7 cellular contexts compared by ENCODE assay signal in genomic region chr1:172745014-172745413, GRCh38.
A peak's percentile ranks its signal among the peaks of the same experiment; 100 is the strongest.
DNase-seq lines count a peak whose midpoint lies in the region; ATAC-seq and TF ChIP-seq lines count a peak whose summit lies in the region.

No MANE protein-coding gene starts in this region.

- H4K20me1 ChIP-seq in DOHH2 (ENCODE audit: control insufficient read depth, insufficient read depth, low read depth, low read length), result no peaks in the 10 kb centered on the region

- H3K9me3 ChIP-seq in DOHH2 (ENCODE audit: control insufficient read depth, insufficient read depth, low read length), result no peaks in the 10 kb centered on the region

- no peaks in the 10 kb centered on the region for H3K36me3 ChIP-seq in DOHH2 (ENCODE audit: control insufficient read depth, low read length)

- no peaks in the 10 kb centered on the region for H3K27me3 ChIP-seq in DOHH2 (ENCODE audit: control insufficient read depth, low read length)

- H3K4me2 ChIP-seq in DOHH2 (ENCODE audit: low read length), result peak overlapping the region; percentile 27; the same call in 1 of the 2 replicates

- peaks cover 27% of the 10 kb centered on the region for H3K4me1 ChIP-seq in DOHH2 (ENCODE audit: control insufficient read depth, low read length)

- ATAC-seq in GM19035 (IDR thresholded peaks at IDR 0.05; ENCODE audit: unreplicated experiment) (peak; percentile 42), HG03103 (IDR thresholded peaks at IDR 0.05; ENCODE audit: low read depth, unreplicated experiment) (peak; percentile 58)

- peak; percentile 81 for TF ChIP-seq CTCF in DOHH2 (IDR thresholded peaks at IDR 0.05; ENCODE audit: low read depth, low read length, poor library complexity, severe bottlenecking)

- H3K9me2 ChIP-seq in DOHH2 (replicated peaks; ENCODE audit: control insufficient read depth, low read length), result no peaks in the 10 kb centered on the region

- H3K27ac ChIP-seq in DOHH2 (ENCODE audit: low read depth, low read length), result no peak overlapping the region

- peaks cover 3% of the 10 kb centered on the region; the same call in 1 of the 2 replicates for H3F3A ChIP-seq in DOHH2 (ENCODE audit: control insufficient read depth, insufficient read depth)

- peak; percentile 76 for DNase-seq in NOMO-1 treated with DMSO at 0.1 percent for 48 hours (lab: John Stamatoyannopoulos, UW; ENCODE audit: unreplicated experiment)
- DNase-seq in amniotic stem cell (lab: John Stamatoyannopoulos, UW), result peak; percentile 39
- DNase-seq in iPS-NIHi7 (ENCODE audit: extremely low spot score), result peak; percentile 50
- peak in 2 of 3 donors; percentile 12 to 41 for DNase-seq in stimulated activated CD4-positive, alpha-beta T cell treated with anti-CD3 and anti-CD28 coated beads, TNF-alpha, amount 100 ng/mL, for 48 hours (ENCODE audit: low read depth in 3 of 3)

- no peak overlapping the region for H3K4me3 ChIP-seq in DOHH2 (ENCODE audit: low read length)

- no peaks in the 10 kb centered on the region for H3K79me2 ChIP-seq in DOHH2 (ENCODE audit: control insufficient read depth, low read length)
